ENCODE assay signal across 26 cellular contexts in genomic region chr12:1640630-1641234, GRCh38. TPM values are rescaled to one million over a fixed set of nuclear protein-coding genes. Genes with fewer than 3 reads are reported as not detected.
DNase-seq lines count a peak whose midpoint lies in the region; ATAC-seq and TF ChIP-seq lines count a peak whose summit lies in the region.
"Had no signal": no experiment of that assay in that cellular context is flagged by ENCODE, and none has a peak within 500 bp of the region (broad histone marks: within the 10 kb centered on the region; RNA-seq: fewer than 3 reads in every experiment).

No MANE protein-coding gene starts in this region.

- H3K27me3 ChIP-seq in GM23248 (replicated peaks; ENCODE audit: insufficient read depth) (no peaks in the 10 kb centered on the region), lower lobe of right lung (ENCODE audit: low read depth) (no peaks in the 10 kb centered on the region), ovary (no peaks in the 10 kb centered on the region)
- H3K27me3 ChIP-seq: BE2C had no signal

- no peaks in the 10 kb centered on the region for H3K9me3 Mint-ChIP-seq in brain
- H3K9me3 Mint-ChIP-seq: CD8-positive, alpha-beta memory T cell had no signal

- H3K9me3 ChIP-seq in GM23248 (ENCODE audit: low read depth) (no peaks in the 10 kb centered on the region), lower lobe of right lung (no peaks in the 10 kb centered on the region), ovary (no peaks in the 10 kb centered on the region)
- H3K9me3 ChIP-seq: BE2C had no signal

- peaks cover 65% of the 10 kb centered on the region; the same call in 1 of the 2 replicates for H3K36me3 ChIP-seq in GM23248 (ENCODE audit: low read depth)
- no peaks in the 10 kb centered on the region for H3K36me3 ChIP-seq in lower lobe of right lung
- no peaks in the 10 kb centered on the region for H3K36me3 ChIP-seq in ovary
- H3K36me3 ChIP-seq: BE2C had no signal

- peaks cover 11% of the 10 kb centered on the region for H3K36me3 Mint-ChIP-seq in brain
- H3K36me3 Mint-ChIP-seq: CD8-positive, alpha-beta memory T cell had no signal

- TF ChIP-seq EP300 in ovary (IDR thresholded peaks at IDR 0.05), result no peak

- peaks cover 14% of the 10 kb centered on the region for H4K20me1 ChIP-seq in GM23248 (ENCODE audit: insufficient read depth)

- TF ChIP-seq POLR2A in ovary (IDR thresholded peaks at IDR 0.05), result no peak

- H3K4me1 Mint-ChIP-seq in brain, result peaks cover 70% of the 10 kb centered on the region
- H3K4me1 Mint-ChIP-seq: CD8-positive, alpha-beta memory T cell had no signal

- WGBS in GM23248 (ENCODE audit: low coverage in 1 of 2, low lambda C conversion rate in 2 of 2, missing lambda C conversion rate in 2 of 2), 2 experiments, result 68 to 70% methylated on average over 14 of the region's 14 CpGs
- WGBS in ovary, 3 donors, result 79 to 87% (median 84%) methylated on average over 14 of the region's 14 CpGs

- intact Hi-C loops in lower lobe of right lung (cut with DNase I) (no loop called here), ovary (cut with DNase I) (loop anchor here in 1 of 4 donors (10.0 kb wide), 1 partner anchor 944 kb away; no protein-coding TSS in a partner anchor)

- H3K4me2 ChIP-seq in GM23248 (ENCODE audit: unreplicated experiment), result no peak overlapping the region

- no peaks in the 10 kb centered on the region for H3K9me2 ChIP-seq in GM23248 (ENCODE audit: insufficient read depth)

- peaks cover 93% of the 10 kb centered on the region for H3K79me2 ChIP-seq in GM23248 (ENCODE audit: insufficient read depth)

- H3F3A ChIP-seq in GM23248 (ENCODE audit: insufficient read depth), result peaks cover 45% of the 10 kb centered on the region

- TF ChIP-seq CTCF in brain (conservative IDR thresholded peaks at IDR 0.05) (no peak), lower lobe of right lung (IDR thresholded peaks at IDR 0.05) (no peak), ovary (IDR thresholded peaks at IDR 0.05) (no peak)

- no peak overlapping the region for H2AFZ ChIP-seq in GM23248

- ATAC-seq in lower lobe of right lung, result no peak
- ATAC-seq: K562, PC-3 had no signal

- in situ Hi-C loops in GM23248 (cut with MboI), result no loop called here

- peaks cover 20% of the 10 kb centered on the region for H3K4me1 ChIP-seq in GM23248 (ENCODE audit: insufficient read depth)
- H3K4me1 ChIP-seq in lower lobe of right lung, result no peaks in the 10 kb centered on the region
- peaks cover 3% of the 10 kb centered on the region for H3K4me1 ChIP-seq in ovary (ENCODE audit: insufficient read depth)

- H3K27ac ChIP-seq in GM23248, result 0 out of 2 replicates have a peak overlapping the region, but pooled peaks have one; percentile 28
- H3K27ac ChIP-seq in lower lobe of right lung, result no peak overlapping the region
- H3K27ac ChIP-seq in ovary, result no peak overlapping the region
- H3K27ac ChIP-seq: RWPE1 had no signal

- H3K4me3 ChIP-seq in GM23248 (no peak overlapping the region), lower lobe of right lung (peak overlapping the region; percentile 29), ovary (no peak overlapping the region)
- H3K4me3 ChIP-seq: K562 had no signal

- H3K27me3 Mint-ChIP-seq in brain, result no peaks in the 10 kb centered on the region

- peak overlapping the region in 2 of 5 experiments; percentile 36 to 66 for H3K4me3 Mint-ChIP-seq in brain
- H3K4me3 Mint-ChIP-seq: CD14-positive monocyte; CD8-positive, alpha-beta memory T cell had no signal

- H3K27ac Mint-ChIP-seq in brain, result peak overlapping the region; percentile 43 to 98 (median 90)
- H3K27ac Mint-ChIP-seq: CD8-positive, alpha-beta memory T cell had no signal

- DNase-seq in NCI-H1092 treated with DMSO at 0.1 percent for 48 hours (lab: John Stamatoyannopoulos, UW) (peak; percentile 28), NCI-H1092 (lab: John Stamatoyannopoulos, UW) (no peak), GM23248 (no peak), lower lobe of right lung (no peak), NCI-H2196 treated with DMSO at 0.1 percent for 48 hours (lab: John Stamatoyannopoulos, UW; ENCODE audit: unreplicated experiment) (no peak), ovary (no peak), GM03348 (ENCODE audit: low spot score) (no peak)
- DNase-seq: 8988T; ACHN; BE2C; CD8-positive, alpha-beta memory T cell; DMS 273 treated with DMSO at 0.1 percent for 48 hours; DND-41; Kasumi-1; MV-4-11; NCI-H2029; NCI-H526; NCI-H82; NK-92 treated with Interleukin-12 subunit alpha and Interleukin-12 subunit beta, amount 100 ng/mL, for 24 hours; PC-3; SHP77; T-helper 1 cell had no signal

- no peak overlapping the region for H3K9ac ChIP-seq in GM23248

RNA-seq across cellular contexts. Expression of gene WNT5B, which starts 11.7 kb away (rescaled TPM):
- 505 and 529 TPM in 2 replicates for total RNA-seq in GM23248 (2014; rRNA removed; shearing (Covaris generic))
- polyA plus RNA-seq in GM23248 (2016; fragmentation: Nextera tagmentation; extraction: Ambion mirVana), result 49.7 and 50.1 TPM in 2 replicates
- polyA plus RNA-seq in brain (ENCODE audit: insufficient read depth, low read depth, low replicate concordance), result 4.1 TPM
- total RNA-seq in lower lobe of right lung, result 6.1 TPM
- total RNA-seq in ovary, result 10 to 100 TPM in 4 of 7 donors, 1 to 10 TPM in 3; 3.1 to 20.3 (median 12.4) TPM
- polyA plus RNA-seq in ovary, result 1 to 10 TPM; 3.7 to 6.9 TPM
- total RNA-seq: CD8-positive, alpha-beta memory T cell had no signal
- polyA plus RNA-seq: CD8-positive, alpha-beta memory T cell had no signal

RNA-seq across cellular contexts. Expression of gene FBXL14, which starts 46.4 kb away (rescaled TPM):
- total RNA-seq in GM23248 (2014; rRNA removed; shearing (Covaris generic)), result 3.2 and 9.3 TPM in 2 replicates
- polyA plus RNA-seq in GM23248 (2016; fragmentation: Nextera tagmentation; extraction: Ambion mirVana) (1.2 and 1.9 TPM in 2 replicates), brain (ENCODE audit: insufficient read depth, low read depth, low replicate concordance) (9.3 TPM), ovary (10 to 100 TPM in 1 of 2 donors, 1 to 10 TPM in 1; 1.3 to 10.8 TPM)
- total RNA-seq in lower lobe of right lung (16.6 TPM), ovary (10 to 100 TPM in 5 of 7 donors, 1 to 10 TPM in 2; 8.3 to 16.2 (median 12.0) TPM)

RNA-seq across cellular contexts. Expression of gene ADIPOR2, which starts 50.1 kb away (rescaled TPM):
- 18.8 TPM in 2 replicates for total RNA-seq in GM23248 (2014; rRNA removed; shearing (Covaris generic))
- polyA plus RNA-seq in GM23248 (2016; fragmentation: Nextera tagmentation; extraction: Ambion mirVana) (4.2 and 4.9 TPM in 2 replicates), brain (ENCODE audit: insufficient read depth, low read depth, low replicate concordance) (49.1 TPM), ovary (10 to 100 TPM; 25.6 to 65.4 TPM)
- total RNA-seq in lower lobe of right lung (83.8 TPM), ovary (10 to 100 TPM; 21.5 to 91.8 (median 42.0) TPM)

Comparison
In these comparisons a context has a peak if more than half of its experiments do, and no peak if none do; other contexts are left out.
1. RNA of gene WNT5B, which starts 11.7 kb away (total RNA-seq): 505 to 529 TPM in GM23248; 3.1 to 20.3 TPM in ovary and 6.1 TPM in lower lobe of right lung (single experiment); every median in the first group is over 10 times any median in the second.